In genomic region chr21:34670220-34670961, GRCh38 we compare ENCODE assay signal across 9 cellular contexts. TPM values are rescaled to one million over a fixed set of nuclear protein-coding genes. Genes with fewer than 3 reads are reported as not detected.
DNase-seq lines count a peak whose midpoint lies in the region; ATAC-seq and TF ChIP-seq lines count a peak whose summit lies in the region.
"Had no signal": no experiment of that assay in that cellular context is flagged by ENCODE, and none has a peak within 500 bp of the region (broad histone marks: within the 10 kb centered on the region; RNA-seq: fewer than 3 reads in every experiment).

No MANE protein-coding gene starts in this region.

- 2% methylated on average over 50 to 54 of the region's 70 CpGs for WGBS in testis, 2 donors

- H3K4me1 ChIP-seq in testis = no peaks in the 10 kb centered on the region

- no peaks in the 10 kb centered on the region for H3K9me3 ChIP-seq in testis

- intact Hi-C loops in left colon (cut with DNase I, micrococcal nuclease) = no loop called here
- intact Hi-C loops in testis (cut with DNase I; ENCODE audit: low total_unique reads) = no loop called here

- ATAC-seq in left colon (peak; percentile 27), HG03095 (IDR thresholded peaks at IDR 0.05; ENCODE audit: unreplicated experiment) (no peak)

- H3K27ac ChIP-seq in testis = no peak overlapping the region

- TF ChIP-seq CTCF in testis (IDR thresholded peaks at IDR 0.05) = no peak

- H3K36me3 ChIP-seq in testis (ENCODE audit: low read depth, missing control alignments) = no peaks in the 10 kb centered on the region

- TF ChIP-seq POLR2A in testis (IDR thresholded peaks at IDR 0.05) = no peak

- DNase-seq in NCI-H2029 (lab: John Stamatoyannopoulos, UW) (peak; percentile 21), NCI-H2029 treated with DMSO at 0.1 percent for 48 hours (lab: John Stamatoyannopoulos, UW) (no peak), astrocyte of the hippocampus (ENCODE audit: low read depth, low spot score) (peak; percentile 23), left colon (no peak), testis (no peak), cortex of kidney (lab: John Stamatoyannopoulos, UW) (no peak), NCI-H1417 treated with DMSO at 0.1 percent for 48 hours (lab: John Stamatoyannopoulos, UW) (no peak)
- DNase-seq: Karpas-422 had no signal

- H3K4me3 ChIP-seq in testis = peak overlapping the region; percentile 34 to 44

- peaks cover 3% of the 10 kb centered on the region for H3K27me3 ChIP-seq in testis

RNA-seq across cellular contexts. Expression of gene CLIC6, which starts 1.6 kb away (rescaled TPM):
- total RNA-seq in left colon (10 to 100 TPM in 1 of 2 donors, under 1 TPM in 1; 0.61 to 15.0 TPM), testis (under 1 TPM; 0.16 to 0.37 TPM)
- polyA plus RNA-seq in testis (ENCODE audit: insufficient read depth, low read depth, low replicate concordance) = 2.0 TPM

RNA-seq across cellular contexts. Expression of gene RCAN1, which starts 55.5 kb away (rescaled TPM):
- total RNA-seq in left colon = 10 to 100 TPM; 47.4 to 91.3 TPM
- 10 to 100 TPM; 16.7 to 21.9 TPM for total RNA-seq in testis
- 20.6 TPM for polyA plus RNA-seq in testis (ENCODE audit: insufficient read depth, low read depth, low replicate concordance)

Comparison
In these comparisons a context has a peak if more than half of its experiments do, and no peak if none do; other contexts are left out.
1. DNase-seq: peak in NCI-H2029 (single experiment) and astrocyte of the hippocampus (single experiment); none in NCI-H2029 treated with DMSO at 0.1 percent for 48 hours (single experiment), left colon (0 of 2), testis (single experiment), cortex of kidney (single experiment) and NCI-H1417 treated with DMSO at 0.1 percent for 48 hours (single experiment).